Comparison of ENCODE assay signal across 11 cellular contexts in genomic region chr14:71438684-71439083, GRCh38.
DNase-seq lines count a peak whose midpoint lies in the region; ATAC-seq and TF ChIP-seq lines count a peak whose summit lies in the region.
"Had no signal": no experiment of that assay in that cellular context is flagged by ENCODE, and none has a peak within 500 bp of the region (broad histone marks: within the 10 kb centered on the region; RNA-seq: fewer than 3 reads in every experiment).

No MANE protein-coding gene starts in this region.

- H3K36me3 ChIP-seq in neutrophil (no peaks in the 10 kb centered on the region), prostate gland (no peaks in the 10 kb centered on the region)

- no peak for ATAC-seq in GM18502 (IDR thresholded peaks at IDR 0.05; ENCODE audit: poor library complexity, unreplicated experiment)
- ATAC-seq in HG03135 (IDR thresholded peaks at IDR 0.05; ENCODE audit: unreplicated experiment): no peak

- no peak overlapping the region for H3K4me3 ChIP-seq in neutrophil (ENCODE audit: low read depth in 1 of 2, low read length in 1 of 2)
- no peak overlapping the region for H3K4me3 ChIP-seq in prostate gland
- H3K4me3 ChIP-seq: PC-9 had no signal

- H3K27ac ChIP-seq in cingulate gyrus (ENCODE audit: low read depth, low read length): peak overlapping the region; percentile 67
- peak overlapping the region; percentile 20 for H3K27ac ChIP-seq in neutrophil
- H3K27ac ChIP-seq in prostate gland: no peak overlapping the region

- intact Hi-C loops in prostate gland (cut with DNase I): no loop called here

- 10% methylated on average over 2 of the region's 2 CpGs for WGBS in prostate gland

- TF ChIP-seq POLR2A in prostate gland (IDR thresholded peaks at IDR 0.05): no peak

- H3K9me3 ChIP-seq in neutrophil (no peaks in the 10 kb centered on the region), prostate gland (no peaks in the 10 kb centered on the region)

- no peaks in the 10 kb centered on the region for H3K27me3 ChIP-seq in neutrophil
- H3K27me3 ChIP-seq in prostate gland (replicated peaks; ENCODE audit: insufficient read depth): no peaks in the 10 kb centered on the region

- DNase-seq in Ammon's horn (ENCODE audit: low spot score): peak; percentile 83
- DNase-seq in NCI-H446 treated with DMSO at 0.1 percent for 48 hours (lab: John Stamatoyannopoulos, UW): peak; percentile 72
- DNase-seq in prostate gland (ENCODE audit: low spot score): no peak
- DNase-seq in NCI-H1436 (lab: John Stamatoyannopoulos, UW): no peak
- DNase-seq: erythroblast; PC-9; stimulated activated CD4-positive, alpha-beta T cell treated with anti-CD3 and anti-CD28 coated beads, Interleukin-15, amount 100 ng/mL, for 24 hours had no signal

- H3K4me1 ChIP-seq in neutrophil (ENCODE audit: control insufficient read depth in 1 of 2, insufficient read depth in 1 of 2, low read depth in 1 of 2, low read length in 1 of 2): peaks cover 5 to 7% of the 10 kb centered on the region in 2 experiments
- H3K4me1 ChIP-seq in prostate gland (replicated peaks): no peaks in the 10 kb centered on the region

- TF ChIP-seq CTCF in neutrophil (IDR thresholded peaks at IDR 0.05) (no peak), prostate gland (IDR thresholded peaks at IDR 0.05) (no peak)

Comparison
In these comparisons a context has a peak if more than half of its experiments do, and no peak if none do; other contexts are left out.
1. DNase-seq: peak in Ammon's horn (single experiment) and NCI-H446 treated with DMSO at 0.1 percent for 48 hours (single experiment); none in prostate gland (single experiment) and NCI-H1436 (single experiment).
2. H3K27ac ChIP-seq: peak in cingulate gyrus (single experiment) and neutrophil (single experiment); none in prostate gland (0 of 2).